In genomic region chr7:106425017-106425719, GRCh38 we compare ENCODE assay signal across 8 cellular contexts.
A peak's percentile ranks its signal among the peaks of the same experiment; 100 is the strongest.
DNase-seq lines count a peak whose midpoint lies in the region; ATAC-seq lines count a peak whose summit lies in the region.

No MANE protein-coding gene starts in this region.

- ATAC-seq in GM21619 (IDR thresholded peaks at IDR 0.05; ENCODE audit: unreplicated experiment), result peak; percentile 89
- peak; percentile 90 to 91 for ATAC-seq in naive B cell (ENCODE audit: low read depth in 2 of 2)

- H3K4me1 Mint-ChIP-seq in naive B cell, result peaks cover 8 to 22% (median 13%) of the 10 kb centered on the region in 3 donors

- no peaks in the 10 kb centered on the region for H3K9me3 Mint-ChIP-seq in naive B cell

- peak overlapping the region; percentile 46 to 98 (median 80) for H3K27ac Mint-ChIP-seq in naive B cell

- in situ Hi-C loops in KBM-7 (cut with MboI; ENCODE audit: low pct_unique_long_range_greater_than_20kb, low sequenced_read_pairs), result no loop called here

- H3K4me1 ChIP-seq in duodenal mucosa (ENCODE audit: control insufficient read depth in 1 of 2, insufficient read depth in 2 of 2, low read length in 2 of 2), result peaks cover 8 to 21% of the 10 kb centered on the region in 2 donors
- peaks cover 17 to 46% (median 37%) of the 10 kb centered on the region in 5 donors for H3K4me1 ChIP-seq in subcutaneous abdominal adipose tissue (ENCODE audit: control insufficient read depth in 5 of 5, insufficient read depth in 5 of 5, low read length in 5 of 5)

- peaks cover 8 to 32% (median 17%) of the 10 kb centered on the region in 3 donors for H3K27me3 Mint-ChIP-seq in naive B cell

- H3K36me3 ChIP-seq in duodenal mucosa (ENCODE audit: control insufficient read depth in 1 of 2, insufficient read depth in 2 of 2, low read length in 2 of 2), result no peaks in the 10 kb centered on the region
- no peaks in the 10 kb centered on the region for H3K36me3 ChIP-seq in subcutaneous abdominal adipose tissue (ENCODE audit: control insufficient read depth in 5 of 5, insufficient read depth in 5 of 5, low read length in 5 of 5)

- H3K27me3 ChIP-seq in duodenal mucosa (ENCODE audit: control insufficient read depth in 1 of 2, insufficient read depth in 2 of 2, low read length in 2 of 2) (no peaks in the 10 kb centered on the region), subcutaneous abdominal adipose tissue (ENCODE audit: control insufficient read depth in 5 of 5, insufficient read depth in 4 of 5, low read length in 5 of 5) (no peaks in the 10 kb centered on the region)

- no peak overlapping the region for H3K4me3 ChIP-seq in duodenal mucosa (ENCODE audit: low read depth in 1 of 2, low read length in 2 of 2)
- H3K4me3 ChIP-seq in subcutaneous abdominal adipose tissue (ENCODE audit: low read depth in 1 of 5, low read length in 5 of 5), result peak overlapping the region in 4 of 5 donors; percentile 12 to 47 (median 28)

- H3K36me3 Mint-ChIP-seq in naive B cell, result no peaks in the 10 kb centered on the region

- H3K27ac ChIP-seq in duodenal mucosa (ENCODE audit: low read depth, low read length), result peak overlapping the region; percentile 11
- H3K27ac ChIP-seq in subcutaneous abdominal adipose tissue (ENCODE audit: low read depth, low read length), result peak overlapping the region; percentile 77

- H3K9me3 ChIP-seq in duodenal mucosa (ENCODE audit: control insufficient read depth in 1 of 2, low read length in 2 of 2) (no peaks in the 10 kb centered on the region), subcutaneous abdominal adipose tissue (ENCODE audit: control insufficient read depth in 5 of 5, low read length in 5 of 5) (no peaks in the 10 kb centered on the region)

- no peak overlapping the region for H3K4me3 Mint-ChIP-seq in naive B cell

- H3K9ac ChIP-seq in duodenal mucosa (ENCODE audit: low read depth in 1 of 2, low read length in 2 of 2) (peak overlapping the region in 1 of 2 donors; percentile 2), subcutaneous abdominal adipose tissue (ENCODE audit: low read length in 5 of 5) (peak overlapping the region in 3 of 5 donors; percentile 9 to 57 (median 32))

- DNase-seq in GM03348 (ENCODE audit: low spot score), result peak; percentile 90
- DNase-seq in KBM-7, result peak; percentile 4
- DNase-seq in activated CD4-positive, CD25-positive, alpha-beta regulatory T cell treated with anti-CD3 and anti-CD28 coated beads, Interleukin-2, amount 50 U/mL, for 72 hours, result peak; percentile 56
- peak; percentile 50 for DNase-seq in naive B cell
- no peak for DNase-seq in DMS 273 treated with DMSO at 0.1 percent for 48 hours (lab: John Stamatoyannopoulos, UW)

Comparison
In these comparisons a context has a peak if more than half of its experiments do, and no peak if none do; other contexts are left out.
1. H3K4me3 ChIP-seq: peak in subcutaneous abdominal adipose tissue (4 of 5); none in duodenal mucosa (0 of 2).